Comparison of ENCODE assay signal across 1 cellular context in genomic region chr7:72406820-72407403, GRCh38.
TF ChIP-seq lines count a peak whose summit lies in the region.

No MANE protein-coding gene starts in this region.

TF ChIP-seq in K562, 482 proteins besides CTCF, POLR2A, EP300 and RAD21 (continued from another document):
- TF ChIP-seq ZNF407 (IDR thresholded peaks at IDR 0.05; ENCODE audit: low read depth) (no peak), CTBP1 (IDR thresholded peaks at IDR 0.05; ENCODE audit: borderline replicate concordance) (no peak), DNMT1 (IDR thresholded peaks at IDR 0.05) (no peak), NFIC (IDR thresholded peaks at IDR 0.05) (peak; percentile 64), POU5F1 (IDR thresholded peaks at IDR 0.05; ENCODE audit: borderline replicate concordance, low read depth, low read length, partially characterized antibody) (no peak), KDM1A (IDR thresholded peaks at IDR 0.05) (peak; percentile 48 to 56; a peak in 2 of 4 replicates), NFE2L1 (tag; IDR thresholded peaks at IDR 0.05; ENCODE audit: borderline replicate concordance, low read depth) (no peak), BCOR (IDR thresholded peaks at IDR 0.05) (peak; percentile 88), ZNF445 (CRISPR knock-in tag; IDR thresholded peaks at IDR 0.05; ENCODE audit: low read depth) (no peak), RCOR1 (IDR thresholded peaks at IDR 0.05; ENCODE audit: borderline replicate concordance in 1 of 2, low read depth in 2 of 2, low read length in 2 of 2) (peak; percentile 44 to 59; a peak in 3 of 4 replicates), RBM25 (IDR thresholded peaks at IDR 0.05; ENCODE audit: low read depth, low read length, severe bottlenecking) (peak; percentile 96), HNRNPL (IDR thresholded peaks at IDR 0.05; ENCODE audit: low read depth, low read length) (no peak), ZNF780A (CRISPR knock-in tag; IDR thresholded peaks at IDR 0.05) (no peak), ZNF717 (CRISPR knock-in tag; IDR thresholded peaks at IDR 0.05) (no peak), NCOA1 (IDR thresholded peaks at IDR 0.05; ENCODE audit: low read depth) (no peak), THRA (IDR thresholded peaks at IDR 0.05) (no peak)
